In the genomic region with DNA sequence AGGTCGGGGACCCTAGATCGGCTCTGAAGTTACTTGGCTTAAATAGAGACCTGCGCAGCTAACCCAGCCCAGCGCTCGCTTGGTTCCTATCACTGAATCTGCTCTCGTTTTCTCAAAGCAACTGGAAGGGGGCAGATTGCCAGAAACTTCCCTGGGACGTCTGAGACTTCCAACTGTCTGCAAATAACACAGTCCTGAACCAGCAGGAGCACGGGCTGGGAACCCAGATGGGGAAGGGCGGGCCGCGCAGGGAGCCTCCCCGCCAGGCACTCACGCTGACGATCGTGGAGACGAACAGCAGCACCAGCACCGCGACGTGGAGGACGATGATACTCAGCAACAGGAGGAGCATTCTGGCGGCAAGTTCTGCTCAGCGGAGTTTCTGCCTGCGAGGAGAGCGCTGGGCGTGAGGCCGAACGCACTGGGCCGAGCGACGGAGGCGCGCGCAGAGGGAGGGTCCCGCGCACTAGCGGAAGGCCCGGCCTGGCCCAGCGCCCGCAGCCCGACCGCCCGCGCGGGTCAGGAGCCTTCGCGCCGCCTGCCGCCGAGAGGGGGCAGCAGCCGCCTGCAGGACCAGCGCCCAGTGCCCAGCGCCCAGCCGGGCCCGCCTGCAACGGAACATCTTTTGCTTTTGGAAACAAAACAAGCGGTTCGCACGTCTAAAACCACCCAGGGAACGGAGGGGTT, we compare ENCODE assay signal across 8 cellular contexts. TPM values are rescaled to one million over a fixed set of nuclear protein-coding genes. Genes with fewer than 3 reads are reported as not detected.
DNase-seq lines count a peak whose midpoint lies in the region; ATAC-seq and TF ChIP-seq lines count a peak whose summit lies in the region.

No MANE protein-coding gene starts in this region.

- peak overlapping the region in 1 of 2 experiments; percentile 93 for H3K14ac ChIP-seq in mesenchymal stem cell (ENCODE audit: low read length in 2 of 2)

- H3K4me1 ChIP-seq in endodermal cell (ENCODE audit: control insufficient read depth, insufficient read depth, low read length) (no peaks in the 10 kb centered on the region), mesenchymal stem cell (ENCODE audit: control insufficient read depth, insufficient read depth, low read depth, low read length) (peaks cover 20% of the 10 kb centered on the region), MM.1S (ENCODE audit: low read length) (no peaks in the 10 kb centered on the region)

- H2AK5ac ChIP-seq in mesenchymal stem cell (ENCODE audit: low read length, severe bottlenecking), result no peak overlapping the region

- no peak overlapping the region for H3K27ac ChIP-seq in endodermal cell (ENCODE audit: low read depth, low read length)
- peak overlapping the region; percentile 74 for H3K27ac ChIP-seq in mesenchymal stem cell (ENCODE audit: low read length, poor library complexity, severe bottlenecking)
- no peak overlapping the region for H3K27ac ChIP-seq in MM.1S (ENCODE audit: low read length)

- ATAC-seq in GM21423 (IDR thresholded peaks at IDR 0.05; ENCODE audit: unreplicated experiment), result peak; percentile 51
- peak; percentile 79 for ATAC-seq in activated CD8-positive, alpha-beta T cell treated with anti-CD3 and anti-CD28 coated beads for 36 hours

- no peaks in the 10 kb centered on the region for H3K36me3 ChIP-seq in endodermal cell (ENCODE audit: control insufficient read depth, insufficient read depth, low read length)
- peaks cover 11 to 42% of the 10 kb centered on the region in 2 experiments for H3K36me3 ChIP-seq in mesenchymal stem cell (ENCODE audit: control insufficient read depth in 1 of 2, insufficient read depth in 2 of 2, low read depth in 1 of 2, low read length in 2 of 2)
- H3K36me3 ChIP-seq in MM.1S (replicated peaks; ENCODE audit: insufficient read depth, low read length), result no peaks in the 10 kb centered on the region

- H3K9me3 ChIP-seq in endodermal cell (ENCODE audit: control insufficient read depth, low read length) (no peaks in the 10 kb centered on the region), mesenchymal stem cell (ENCODE audit: control insufficient read depth, low read length) (no peaks in the 10 kb centered on the region), MM.1S (replicated peaks; ENCODE audit: insufficient read depth, low read length) (no peaks in the 10 kb centered on the region)

- H3K9me2 ChIP-seq in MM.1S (replicated peaks; ENCODE audit: insufficient read depth, low read length), result no peaks in the 10 kb centered on the region

- H3K9ac ChIP-seq in endodermal cell (ENCODE audit: extremely low read depth, low read length, poor library complexity, severe bottlenecking), result peak overlapping the region; percentile 28
- peak overlapping the region; percentile 96 for H3K9ac ChIP-seq in mesenchymal stem cell (ENCODE audit: low read length)
- no peak overlapping the region for H3K9ac ChIP-seq in MM.1S (ENCODE audit: low read length)

- H3K18ac ChIP-seq in mesenchymal stem cell (ENCODE audit: low read depth in 1 of 2, low read length in 2 of 2), result peak overlapping the region; percentile 34 to 90

- peaks cover 9% of the 10 kb centered on the region for H3K79me1 ChIP-seq in mesenchymal stem cell (replicated peaks; ENCODE audit: low read length, poor library complexity, severe bottlenecking)

- H2BK120ac ChIP-seq in mesenchymal stem cell (ENCODE audit: low read depth, low read length), result no peak overlapping the region

- H3K27me3 Mint-ChIP-seq in activated CD8-positive, alpha-beta T cell treated with anti-CD3 and anti-CD28 coated beads for 36 hours, result peaks cover 70% of the 10 kb centered on the region
- H3K27me3 Mint-ChIP-seq in endodermal cell (ENCODE audit: insufficient read depth), result peaks cover 76% of the 10 kb centered on the region

- peak overlapping the region; percentile 67 for H4K91ac ChIP-seq in mesenchymal stem cell (ENCODE audit: low read length)

- H3K4me2 ChIP-seq in mesenchymal stem cell (ENCODE audit: low read length, poor library complexity, severe bottlenecking) (peak overlapping the region; percentile 95), MM.1S (ENCODE audit: low read depth, low read length) (no peak overlapping the region)

- H3K23ac ChIP-seq in mesenchymal stem cell (ENCODE audit: low read length in 2 of 2), result peak overlapping the region in 1 of 2 experiments; percentile 95

- no peaks in the 10 kb centered on the region for H3F3A ChIP-seq in MM.1S (ENCODE audit: insufficient read depth, low read length)

- CTCF ChIA-PET in activated CD8-positive, alpha-beta T cell treated with anti-CD3 and anti-CD28 coated beads for 36 hours (lab: Charles Lee), result interaction anchor here (0.9 to 5.1 kb wide), 3 partner anchors 23 to 242 kb away, joined by 3 to 76 read pairs (median 34); no protein-coding TSS in a partner anchor

- peak overlapping the region; percentile 75 for H3K4me3 Mint-ChIP-seq in activated CD8-positive, alpha-beta T cell treated with anti-CD3 and anti-CD28 coated beads for 36 hours
- peak overlapping the region; percentile 78 for H3K4me3 Mint-ChIP-seq in endodermal cell

- peak; percentile 79 for TF ChIP-seq CTCF in activated CD8-positive, alpha-beta T cell treated with anti-CD3 and anti-CD28 coated beads for 36 hours (IDR thresholded peaks at IDR 0.05)
- TF ChIP-seq CTCF in endodermal cell (conservative IDR thresholded peaks at IDR 0.05) (peak; percentile 94), MM.1S (IDR thresholded peaks at IDR 0.05; ENCODE audit: low read length) (no peak; the same call in 1 of the 2 replicates)

- POLR2A ChIA-PET in activated CD8-positive, alpha-beta T cell treated with anti-CD3 and anti-CD28 coated beads for 36 hours (lab: Charles Lee), result no interaction called here

- H3K27me3 ChIP-seq in endodermal cell (ENCODE audit: control insufficient read depth, insufficient read depth, low read length, poor library complexity, severe bottlenecking), result peaks cover 67% of the 10 kb centered on the region
- no peaks in the 10 kb centered on the region for H3K27me3 ChIP-seq in mesenchymal stem cell (ENCODE audit: control insufficient read depth in 1 of 2, insufficient read depth in 1 of 2, low read length in 2 of 2)
- H3K27me3 ChIP-seq in MM.1S (replicated peaks; ENCODE audit: insufficient read depth, low read length), result no peaks in the 10 kb centered on the region

- H3K4me1 Mint-ChIP-seq in activated CD8-positive, alpha-beta T cell treated with anti-CD3 and anti-CD28 coated beads for 36 hours (ENCODE audit: low read depth), result peaks cover 21% of the 10 kb centered on the region
- H3K4me1 Mint-ChIP-seq in endodermal cell, result peaks cover 27% of the 10 kb centered on the region

- H2BK5ac ChIP-seq in mesenchymal stem cell (ENCODE audit: low read depth, low read length, poor library complexity, severe bottlenecking), result peak overlapping the region; percentile 48

- DNase-seq in C1 segment of cervical spinal cord (lab: John Stamatoyannopoulos, UW), result peak; percentile 46 to 92 (median 82)
- peak; percentile 73 for DNase-seq in NCI-H460 (ENCODE audit: extremely low read depth, low read depth)
- peak; percentile 72 for DNase-seq in activated CD8-positive, alpha-beta T cell treated with anti-CD3 and anti-CD28 coated beads for 36 hours
- DNase-seq in endodermal cell, result peak; percentile 98
- peak; percentile 84 for DNase-seq in mesenchymal stem cell
- peak in 2 of 3 experiments; percentile 5 to 18 for DNase-seq in stimulated activated CD4-positive, alpha-beta T cell treated with anti-CD3 and anti-CD28 coated beads, TNF-alpha, amount 100 ng/mL, for 4 hours (ENCODE audit: low read depth in 3 of 3)
- no peak for DNase-seq in MM.1S

- H3K4ac ChIP-seq in mesenchymal stem cell (ENCODE audit: low read depth in 1 of 2, low read length in 2 of 2), result peak overlapping the region; percentile 46 to 66

- peak overlapping the region; percentile 70 for H2AFZ ChIP-seq in mesenchymal stem cell (ENCODE audit: low read depth, low read length)
- no peak overlapping the region for H2AFZ ChIP-seq in MM.1S (ENCODE audit: low read length)

- intact Hi-C loops in activated CD8-positive, alpha-beta T cell treated with anti-CD3 and anti-CD28 coated beads for 36 hours (cut with micrococcal nuclease), result no loop called here

- WGBS in endodermal cell (ENCODE audit: insufficient coverage in 1 of 2, insufficient read length in 1 of 2), 2 experiments, result 1 to 6% methylated on average over 10 to 59 of the region's 59 CpGs
- WGBS in mesenchymal stem cell, result 2% methylated on average over 56 of the region's 59 CpGs

- peak overlapping the region; percentile 29 for H2BK15ac ChIP-seq in mesenchymal stem cell (ENCODE audit: low read depth, poor library complexity, severe bottlenecking)

- H3K36me3 Mint-ChIP-seq in activated CD8-positive, alpha-beta T cell treated with anti-CD3 and anti-CD28 coated beads for 36 hours (ENCODE audit: low read depth), result peaks cover 1% of the 10 kb centered on the region
- H3K36me3 Mint-ChIP-seq in endodermal cell (ENCODE audit: low read depth), result no peaks in the 10 kb centered on the region

- peak overlapping the region in 1 of 2 experiments; percentile 88 for H2BK12ac ChIP-seq in mesenchymal stem cell (ENCODE audit: low read length in 2 of 2)

- H4K20me1 ChIP-seq in MM.1S (ENCODE audit: insufficient read depth, low read length), result no peaks in the 10 kb centered on the region

- no peak overlapping the region for H3K27ac Mint-ChIP-seq in activated CD8-positive, alpha-beta T cell treated with anti-CD3 and anti-CD28 coated beads for 36 hours
- peak overlapping the region; percentile 81 for H3K27ac Mint-ChIP-seq in endodermal cell

- no peaks in the 10 kb centered on the region for H3K79me2 ChIP-seq in MM.1S (ENCODE audit: low read length)

- H3K4me3 ChIP-seq in endodermal cell (ENCODE audit: low read length), result peak overlapping the region; percentile 88
- peak overlapping the region; percentile 66 to 92 for H3K4me3 ChIP-seq in mesenchymal stem cell (ENCODE audit: insufficient read depth in 1 of 2, low read depth in 1 of 2, low read length in 2 of 2)
- no peak overlapping the region for H3K4me3 ChIP-seq in MM.1S (ENCODE audit: low read length)

- no peaks in the 10 kb centered on the region for H3K9me3 Mint-ChIP-seq in activated CD8-positive, alpha-beta T cell treated with anti-CD3 and anti-CD28 coated beads for 36 hours
- H3K9me3 Mint-ChIP-seq in endodermal cell, result no peaks in the 10 kb centered on the region

- H4K8ac ChIP-seq in mesenchymal stem cell (ENCODE audit: low read length), result peak overlapping the region; percentile 67

RNA-seq across cellular contexts. Expression of a gene that starts 4.6 kb away (rescaled TPM):
- total RNA-seq in NCI-H460 (2014; rRNA removed; shearing (Covaris generic)), result 50.8 and 56.1 TPM in 2 replicates
- polyA plus RNA-seq in NCI-H460 (2014; cell fraction: nucleus; rRNA removed), result 27.6 and 32.1 TPM in 2 replicates
- total RNA-seq in activated CD8-positive, alpha-beta T cell treated with anti-CD3 and anti-CD28 coated beads for 36 hours, result under 1 TPM in 1 of 2 experiments, not detected in 1; 0.20 TPM
- 1 to 10 TPM; 3.1 to 5.5 TPM for total RNA-seq in endodermal cell
- 16.4 TPM for polyA plus RNA-seq in endodermal cell (2013, experiment 1 of 2)
- polyA plus RNA-seq in endodermal cell (2013, experiment 2 of 2), result 15.9 TPM
- polyA plus RNA-seq in mesenchymal stem cell (2013, experiment 1 of 2), result 74.0 TPM
- polyA plus RNA-seq in mesenchymal stem cell (2013, experiment 2 of 2), result 79.1 TPM
